ENCODE assay signal across 8 cellular contexts in the genomic region with DNA sequence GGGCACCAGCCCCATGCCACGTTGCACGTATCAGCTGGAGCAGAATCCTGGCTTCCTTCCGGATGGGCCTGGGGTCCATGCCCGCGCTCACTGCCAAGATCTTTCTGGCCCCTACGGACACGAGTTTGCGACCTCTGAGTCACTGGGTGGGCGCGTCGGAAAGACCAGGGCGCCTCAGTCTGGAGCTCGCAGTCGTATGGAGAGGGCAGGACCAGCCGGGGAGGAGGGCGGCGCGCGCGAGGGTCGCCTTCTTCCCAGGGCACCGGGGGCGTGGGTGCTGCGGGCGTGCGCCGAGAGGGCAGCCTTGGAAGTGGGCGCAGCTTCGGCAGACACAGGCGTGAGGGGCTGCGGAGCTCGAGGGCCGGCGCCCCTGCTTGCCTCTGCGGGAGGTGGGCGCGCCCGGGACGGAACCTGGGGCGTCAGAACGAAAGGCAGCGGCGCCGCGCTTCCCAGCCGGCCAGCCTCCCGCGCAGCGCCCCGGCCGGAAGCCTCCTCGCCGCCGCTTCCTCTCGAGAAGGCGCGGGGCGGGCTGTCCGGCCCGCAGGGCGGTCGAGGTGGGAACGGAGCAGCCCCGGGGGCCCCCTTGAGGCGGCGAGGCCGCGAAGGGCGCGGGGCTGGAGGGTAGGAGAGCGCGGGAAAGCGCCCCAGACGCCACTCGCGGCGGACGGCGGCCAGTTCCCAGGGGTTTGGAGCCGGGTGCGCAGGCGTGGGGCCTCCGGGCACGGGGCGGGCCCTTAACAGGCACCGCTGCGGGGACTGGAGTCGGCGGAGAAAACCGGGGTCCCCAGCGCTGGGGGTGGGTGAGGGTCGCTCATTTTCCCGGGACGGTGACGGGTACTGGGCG. TPM values are rescaled to one million over a fixed set of nuclear protein-coding genes. Genes with fewer than 3 reads are reported as not detected.
A peak's percentile ranks its signal among the peaks of the same experiment; 100 is the strongest.
DNase-seq lines count a peak whose midpoint lies in the region; ATAC-seq and TF ChIP-seq lines count a peak whose summit lies in the region.

Gene ARL6IP4, plus strand, starts transcription at position 490 of the 844 bp plus-strand sequence. CDS start 459 bp downstream, outside the sequence.

- WGBS in adipose tissue, 3 donors = 0% methylated on average over 84 to 96 of the region's 96 CpGs
- 0 to 1% (median 0%) methylated on average over 13 to 96 of the region's 96 CpGs for WGBS in heart left ventricle, 4 donors
- under 1% methylated on average over 96 of the region's 96 CpGs for WGBS in urinary bladder

- ATAC-seq in GM19467 (IDR thresholded peaks at IDR 0.05; ENCODE audit: unreplicated experiment) (peak; percentile 62), heart left ventricle (peak; percentile 15 to 77 (median 68))

- H3K4me1 ChIP-seq in heart left ventricle (peaks cover 20 to 82% (median 71%) of the 10 kb centered on the region in 12 donors), urinary bladder (ENCODE audit: insufficient read depth) (no peaks in the 10 kb centered on the region)

- H2AFZ ChIP-seq in SU-DHL-6 (ENCODE audit: low read depth, low read length, severe bottlenecking) = peak within 1 kb of the TSS; percentile 61

- peaks cover 13% of the 10 kb centered on the region; the same call in 1 of the 2 replicates for H3K79me2 ChIP-seq in SU-DHL-6 (ENCODE audit: insufficient read depth, low read length)

- DNase-seq in D341Med (ENCODE audit: low spot score) (peak; percentile 88), heart left ventricle (peak; percentile 72 to 86 (median 73)), posterior vena cava (ENCODE audit: low spot score) (peak; percentile 90)

- peak within 1 kb of the TSS; percentile 94 for H3K4me3 ChIP-seq in SU-DHL-6 (ENCODE audit: insufficient read depth, low read length, poor library complexity, severe bottlenecking)
- peak within 1 kb of the TSS; percentile 85 to 100 (median 98) for H3K4me3 ChIP-seq in heart left ventricle
- peak within 1 kb of the TSS; percentile 88 for H3K4me3 ChIP-seq in urinary bladder (ENCODE audit: low read depth, low read length)

- H3K27ac ChIP-seq in SU-DHL-6 (ENCODE audit: low read depth, low read length) (peak within 1 kb of the TSS; percentile 58), adipose tissue (ENCODE audit: low read depth, low read length) (no peak within 1 kb of the TSS), heart left ventricle (peak within 1 kb of the TSS; percentile 69 to 97 (median 94)), urinary bladder (ENCODE audit: low read depth) (peak within 1 kb of the TSS; percentile 80)

- H4K20me1 ChIP-seq in SU-DHL-6 (ENCODE audit: low read depth, low read length) = no peaks in the 10 kb centered on the region

- H3F3A ChIP-seq in SU-DHL-6 (ENCODE audit: insufficient read depth) = peaks cover 10% of the 10 kb centered on the region; the same call in 1 of the 2 replicates

- H3K9ac ChIP-seq in SU-DHL-6 (ENCODE audit: low read length) = peak within 1 kb of the TSS; percentile 96

- no peak for TF ChIP-seq CTCF in SU-DHL-6 (IDR thresholded peaks at IDR 0.05; ENCODE audit: insufficient read depth, low read length, poor library complexity, severe bottlenecking)
- peak in 4 of 12 donors; percentile 10 to 25 (median 18) for TF ChIP-seq CTCF in heart left ventricle (IDR thresholded peaks at IDR 0.05)

- intact Hi-C loops in heart left ventricle (cut with DNase I) (loop anchor here in 6 of 10 donors (5.0 to 10.0 kb wide), 6 partner anchors 167 to 257 kb away; partner anchors contain the start of genes MPHOSPH9 (in 3 of the 6), MTRFR (in 3 of the 6) and PITPNM2 (in 3 of the 6)), posterior vena cava (cut with DNase I) (loop anchor here in 1 of 2 donors (5.0 kb wide), 1 partner anchor 257 kb away; no protein-coding TSS in a partner anchor)

- H3K36me3 ChIP-seq in SU-DHL-6 (ENCODE audit: low read length) = no peaks in the 10 kb centered on the region
- H3K36me3 ChIP-seq in heart left ventricle = peaks cover 0 to 35% (median 11%) of the 10 kb centered on the region in 9 donors
- no peaks in the 10 kb centered on the region for H3K36me3 ChIP-seq in urinary bladder (ENCODE audit: insufficient read depth)

- no peaks in the 10 kb centered on the region for H3K9me2 ChIP-seq in SU-DHL-6 (replicated peaks; ENCODE audit: insufficient read depth, low read length)

- peak in 1 of 2 donors; percentile 75 for TF ChIP-seq POLR2A in heart left ventricle (IDR thresholded peaks at IDR 0.05)

- peak within 1 kb of the TSS; percentile 75 for H3K4me2 ChIP-seq in SU-DHL-6 (ENCODE audit: low read depth, low read length, poor library complexity, severe bottlenecking)

- TF ChIP-seq RAD21 in Ishikawa (IDR thresholded peaks at IDR 0.05; ENCODE audit: low read depth) = peak; percentile 2; the same call in 1 of the 2 replicates

- H3K27me3 ChIP-seq in SU-DHL-6 (ENCODE audit: low read length) (no peaks in the 10 kb centered on the region), heart left ventricle (no peaks in the 10 kb centered on the region)

- TF ChIP-seq EP300 in Ishikawa (IDR thresholded peaks at IDR 0.05; ENCODE audit: borderline replicate concordance) = no peak; the same call in 1 of the 2 replicates

- no peaks in the 10 kb centered on the region for H3K9me3 ChIP-seq in SU-DHL-6 (ENCODE audit: insufficient read depth, low read length)
- no peaks in the 10 kb centered on the region for H3K9me3 ChIP-seq in heart left ventricle

TF ChIP-seq in Ishikawa, 13 proteins besides CTCF, POLR2A, EP300 and RAD21:
- TF ChIP-seq YY1 (IDR thresholded peaks at IDR 0.05; ENCODE audit: low read depth) (0 out of 2 replicates have a peak, but pooled peaks have one; percentile 22), TEAD4 (IDR thresholded peaks at IDR 0.05) (no peak), CEBPB (IDR thresholded peaks at IDR 0.05) (no peak), EGR1 (IDR thresholded peaks at IDR 0.05) (peak; percentile 21; the same call in 1 of the 2 replicates), TAF1 (IDR thresholded peaks at IDR 0.05; ENCODE audit: low read depth) (peak; percentile 75), MAX (IDR thresholded peaks at IDR 0.05) (peak; percentile 52; the same call in 1 of the 2 replicates), TCF12 (IDR thresholded peaks at IDR 0.05; ENCODE audit: low read depth) (peak; percentile 57; the same call in 1 of the 2 replicates), ZBTB7A (IDR thresholded peaks at IDR 0.05; ENCODE audit: low read depth) (peak; percentile 85)
- TF ChIP-seq, protein P1, sequence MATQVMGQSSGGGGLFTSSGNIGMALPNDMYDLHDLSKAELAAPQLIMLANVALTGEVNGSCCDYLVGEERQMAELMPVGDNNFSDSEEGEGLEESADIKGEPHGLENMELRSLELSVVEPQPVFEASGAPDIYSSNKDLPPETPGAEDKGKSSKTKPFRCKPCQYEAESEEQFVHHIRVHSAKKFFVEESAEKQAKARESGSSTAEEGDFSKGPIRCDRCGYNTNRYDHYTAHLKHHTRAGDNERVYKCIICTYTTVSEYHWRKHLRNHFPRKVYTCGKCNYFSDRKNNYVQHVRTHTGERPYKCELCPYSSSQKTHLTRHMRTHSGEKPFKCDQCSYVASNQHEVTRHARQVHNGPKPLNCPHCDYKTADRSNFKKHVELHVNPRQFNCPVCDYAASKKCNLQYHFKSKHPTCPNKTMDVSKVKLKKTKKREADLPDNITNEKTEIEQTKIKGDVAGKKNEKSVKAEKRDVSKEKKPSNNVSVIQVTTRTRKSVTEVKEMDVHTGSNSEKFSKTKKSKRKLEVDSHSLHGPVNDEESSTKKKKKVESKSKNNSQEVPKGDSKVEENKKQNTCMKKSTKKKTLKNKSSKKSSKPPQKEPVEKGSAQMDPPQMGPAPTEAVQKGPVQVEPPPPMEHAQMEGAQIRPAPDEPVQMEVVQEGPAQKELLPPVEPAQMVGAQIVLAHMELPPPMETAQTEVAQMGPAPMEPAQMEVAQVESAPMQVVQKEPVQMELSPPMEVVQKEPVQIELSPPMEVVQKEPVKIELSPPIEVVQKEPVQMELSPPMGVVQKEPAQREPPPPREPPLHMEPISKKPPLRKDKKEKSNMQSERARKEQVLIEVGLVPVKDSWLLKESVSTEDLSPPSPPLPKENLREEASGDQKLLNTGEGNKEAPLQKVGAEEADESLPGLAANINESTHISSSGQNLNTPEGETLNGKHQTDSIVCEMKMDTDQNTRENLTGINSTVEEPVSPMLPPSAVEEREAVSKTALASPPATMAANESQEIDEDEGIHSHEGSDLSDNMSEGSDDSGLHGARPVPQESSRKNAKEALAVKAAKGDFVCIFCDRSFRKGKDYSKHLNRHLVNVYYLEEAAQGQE (IDR thresholded peaks at IDR 0.05; ENCODE audit: low read depth) = no peak

RNA-seq across cellular contexts. Expression of gene ARL6IP4, which starts in this region (rescaled TPM):
- polyA plus RNA-seq in adipose tissue = 100 to 1,000 TPM; 208 to 315 (median 273) TPM
- total RNA-seq in heart left ventricle = 100 to 1,000 TPM; 123 to 236 (median 140) TPM
- 100 to 1,000 TPM; 186 to 325 TPM for polyA plus RNA-seq in heart left ventricle
- total RNA-seq in posterior vena cava = 100 to 1,000 TPM; 125 to 132 TPM
- 57.6 TPM for total RNA-seq in urinary bladder
- polyA plus RNA-seq in urinary bladder = 312 TPM
